Comparison of ENCODE assay signal across 9 cellular contexts in genomic region chr11:14422052-14422813, GRCh38.
DNase-seq lines count a peak whose midpoint lies in the region; ATAC-seq, FAIRE-seq and TF ChIP-seq lines count a peak whose summit lies in the region.
"Had no signal": no experiment of that assay in that cellular context is flagged by ENCODE, and none has a peak within 500 bp of the region (broad histone marks: within the 10 kb centered on the region; RNA-seq: fewer than 3 reads in every experiment).

No MANE protein-coding gene starts in this region.

- CTCF ChIA-PET in activated CD4-positive, alpha-beta T cell treated with anti-CD3 and anti-CD28 coated beads, Interleukin-2, amount 10 ng/mL, durations not matched to agents 7 days and 5 days (lab: Charles Lee), result interaction anchor here (0.7 to 2.2 kb wide), 7 partner anchors 9 to 274 kb away, joined by 3 to 9 read pairs (median 4); no protein-coding TSS in a partner anchor

- no peak for ATAC-seq in GM19023 (IDR thresholded peaks at IDR 0.05; ENCODE audit: unreplicated experiment)

- dilution Hi-C loops in keratinocyte (cut with MboI; ENCODE audit: extremely low pct_ligation_motif_present, low sequenced_read_pairs), result no loop called here

- no peaks in the 10 kb centered on the region for H3K79me2 ChIP-seq in keratinocyte (ENCODE audit: control insufficient read depth, insufficient read depth, low read length)

- no peaks in the 10 kb centered on the region for H3K36me3 Mint-ChIP-seq in activated CD4-positive, alpha-beta T cell treated with anti-CD3 and anti-CD28 coated beads, Interleukin-2, amount 10 ng/mL, durations not matched to agents 7 days and 5 days (ENCODE audit: low read depth)

- peak; percentile 94 for FAIRE-seq in keratinocyte (lab: Jason Lieb, UNC)

- no peak for TF ChIP-seq EP300 in suprapubic skin (IDR thresholded peaks at IDR 0.05)

- H3K27me3 ChIP-seq in keratinocyte (ENCODE audit: control insufficient read depth, extremely low read depth, insufficient read depth, low read length), result no peaks in the 10 kb centered on the region
- H3K27me3 ChIP-seq in suprapubic skin, result no peaks in the 10 kb centered on the region

- H3K36me3 ChIP-seq in keratinocyte (ENCODE audit: control insufficient read depth in 2 of 2, extremely low read depth in 1 of 2, insufficient read depth in 2 of 2, low read length in 2 of 2), result no peaks in the 10 kb centered on the region
- no peaks in the 10 kb centered on the region for H3K36me3 ChIP-seq in suprapubic skin

- POLR2A ChIA-PET in activated CD4-positive, alpha-beta T cell treated with anti-CD3 and anti-CD28 coated beads, Interleukin-2, amount 10 ng/mL, durations not matched to agents 7 days and 5 days (lab: Charles Lee), result no interaction called here

- H3K9me3 ChIP-seq in keratinocyte (ENCODE audit: control insufficient read depth, low read depth, low read length) (no peaks in the 10 kb centered on the region), suprapubic skin (no peaks in the 10 kb centered on the region)

- no peaks in the 10 kb centered on the region for H4K20me1 ChIP-seq in keratinocyte (ENCODE audit: control insufficient read depth, extremely low read depth, insufficient read depth, low read length)

- no peaks in the 10 kb centered on the region for H3K9me1 ChIP-seq in keratinocyte (ENCODE audit: control insufficient read depth, extremely low read depth, insufficient read depth, low read length)

- H3K9ac ChIP-seq in keratinocyte (ENCODE audit: control insufficient read depth, extremely low read depth, insufficient read depth, low read length), result no peak overlapping the region
- H3K9ac ChIP-seq: KMS-11 had no signal

- peak overlapping the region; percentile 72 for H3K4me2 ChIP-seq in keratinocyte (ENCODE audit: control insufficient read depth, extremely low read depth, insufficient read depth, low read depth, low read length)
- H3K4me2 ChIP-seq: KMS-11 had no signal

- in situ Hi-C loops in G401 (cut with HindIII; ENCODE audit: low sequenced_read_pairs), result no loop called here

- H3K4me1 ChIP-seq in keratinocyte (ENCODE audit: control insufficient read depth, extremely low read depth, insufficient read depth, low read length), result peaks cover 34% of the 10 kb centered on the region
- peaks cover 13% of the 10 kb centered on the region for H3K4me1 ChIP-seq in suprapubic skin

- peaks cover 10% of the 10 kb centered on the region for H3K4me1 Mint-ChIP-seq in activated CD4-positive, alpha-beta T cell treated with anti-CD3 and anti-CD28 coated beads, Interleukin-2, amount 10 ng/mL, durations not matched to agents 7 days and 5 days

- H3K27me3 Mint-ChIP-seq in activated CD4-positive, alpha-beta T cell treated with anti-CD3 and anti-CD28 coated beads, Interleukin-2, amount 10 ng/mL, durations not matched to agents 7 days and 5 days, result no peaks in the 10 kb centered on the region

- H3K4me3 ChIP-seq in coronary artery (peak overlapping the region; percentile 35), keratinocyte (ENCODE audit: control insufficient read depth in 2 of 3, extremely low read depth in 1 of 3, insufficient read depth in 2 of 3, low read depth in 1 of 3, low read length in 3 of 3) (peak overlapping the region in 1 of 3 experiments; percentile 26), suprapubic skin (no peak overlapping the region)

- WGBS in suprapubic skin, result 23% methylated on average over 11 of the region's 15 CpGs

- no peak for TF ChIP-seq CTCF in coronary artery (IDR thresholded peaks at IDR 0.05)
- no peak for TF ChIP-seq CTCF in keratinocyte (optimal IDR thresholded peaks at IDR 0.05 in 1 of 3, IDR thresholded peaks at IDR 0.05 in 1 of 3, conservative IDR thresholded peaks at IDR 0.05 in 1 of 3; ENCODE audit: extremely low read depth in 1 of 3, insufficient read depth in 2 of 3, low read length in 3 of 3)
- TF ChIP-seq CTCF in suprapubic skin (IDR thresholded peaks at IDR 0.05), result no peak

- H3K27ac ChIP-seq in coronary artery, result peak overlapping the region in 1 of 2 donors; percentile 82
- peak overlapping the region; percentile 63 for H3K27ac ChIP-seq in keratinocyte (ENCODE audit: control insufficient read depth, insufficient read depth, low read length)
- no peak overlapping the region for H3K27ac ChIP-seq in suprapubic skin
- H3K27ac ChIP-seq: KMS-11 had no signal

- no peaks in the 10 kb centered on the region for H3K9me3 Mint-ChIP-seq in activated CD4-positive, alpha-beta T cell treated with anti-CD3 and anti-CD28 coated beads, Interleukin-2, amount 10 ng/mL, durations not matched to agents 7 days and 5 days

- TF ChIP-seq POLR2A in suprapubic skin (IDR thresholded peaks at IDR 0.05), result no peak

- no peak overlapping the region for H3K4me3 Mint-ChIP-seq in activated CD4-positive, alpha-beta T cell treated with anti-CD3 and anti-CD28 coated beads, Interleukin-2, amount 10 ng/mL, durations not matched to agents 7 days and 5 days

- H3K27ac Mint-ChIP-seq in activated CD4-positive, alpha-beta T cell treated with anti-CD3 and anti-CD28 coated beads, Interleukin-2, amount 10 ng/mL, durations not matched to agents 7 days and 5 days, result no peak overlapping the region

- peak; percentile 93 for DNase-seq in G401 (ENCODE audit: low spot score)
- DNase-seq in NCI-H446 (lab: John Stamatoyannopoulos, UW), result peak; percentile 97 to 99
- peak; percentile 89 for DNase-seq in coronary artery (ENCODE audit: low spot score)
- peak; percentile 91 for DNase-seq in keratinocyte (ENCODE audit: low read depth, low spot score)
- DNase-seq in suprapubic skin (ENCODE audit: low spot score in 2 of 2), result peak; percentile 87 to 90
- no peak for DNase-seq in activated CD4-positive, alpha-beta T cell treated with anti-CD3 and anti-CD28 coated beads, Interleukin-2, amount 10 ng/mL, durations not matched to agents 7 days and 5 days
- DNase-seq in stimulated activated CD8-positive, alpha-beta memory T cell treated with anti-CD3 and anti-CD28 coated beads, Interleukin-4, amount 100 ng/mL, for 48 hours, result no peak

- no peak overlapping the region for H2AFZ ChIP-seq in keratinocyte (ENCODE audit: control insufficient read depth, low read length)

Comparison
In these comparisons a context has a peak if more than half of its experiments do, and no peak if none do; other contexts are left out.
1. DNase-seq: peak in G401 (single experiment), NCI-H446 (2 of 2), coronary artery (single experiment), keratinocyte (single experiment) and suprapubic skin (2 of 2); none in activated CD4-positive, alpha-beta T cell treated with anti-CD3 and anti-CD28 coated beads, Interleukin-2, amount 10 ng/mL, durations not matched to agents 7 days and 5 days (single experiment) and stimulated activated CD8-positive, alpha-beta memory T cell treated with anti-CD3 and anti-CD28 coated beads, Interleukin-4, amount 100 ng/mL, for 48 hours (single experiment).